In the genomic region with DNA sequence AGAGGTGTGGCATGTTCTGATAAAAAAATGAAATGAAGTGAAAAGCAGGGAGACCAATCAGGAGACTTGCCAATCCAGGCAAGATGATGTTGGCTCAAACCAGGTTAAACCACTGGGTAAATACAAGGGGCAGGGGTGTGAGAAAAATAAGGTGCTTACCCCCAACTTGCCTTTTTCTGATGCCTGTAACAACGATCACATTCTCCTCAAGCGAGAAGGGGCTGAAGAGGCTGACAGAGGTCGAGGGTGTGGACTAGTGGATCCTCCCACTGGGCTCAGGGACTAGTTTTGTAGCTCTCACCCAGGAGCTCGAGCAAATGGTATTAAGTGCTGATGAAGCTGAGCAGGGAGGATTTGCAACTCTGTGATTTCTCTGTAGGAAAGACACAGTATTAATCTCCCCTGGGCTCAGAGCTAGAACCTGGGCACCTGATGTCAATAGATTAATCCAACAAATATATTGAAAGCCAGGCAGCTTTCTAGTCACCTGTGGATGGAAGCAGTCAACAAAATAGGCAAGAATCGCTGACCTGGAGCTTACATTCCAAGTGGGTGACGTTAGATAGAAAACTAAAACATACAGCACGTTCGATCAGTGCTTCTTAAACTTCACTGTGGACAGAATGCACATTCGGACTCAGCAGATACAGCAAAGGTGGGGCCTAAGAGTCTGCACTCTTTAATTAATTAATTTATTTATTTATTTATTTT, we compare ENCODE assay signal across 8 cellular contexts. TPM values are rescaled to one million over a fixed set of nuclear protein-coding genes. Genes with fewer than 3 reads are reported as not detected.
DNase-seq lines count a peak whose midpoint lies in the region; ATAC-seq and TF ChIP-seq lines count a peak whose summit lies in the region.

No MANE protein-coding gene starts in this region.

- no peaks in the 10 kb centered on the region for H3K27me3 Mint-ChIP-seq in activated naive CD4-positive, alpha-beta T cell treated with anti-CD3 and anti-CD28 coated beads for 36 hours (ENCODE audit: low read depth)
- H3K27me3 Mint-ChIP-seq in activated naive CD4-positive, alpha-beta T cell treated with anti-CD3 and anti-CD28 coated beads, Interleukin-2, amount 50 U/mL, for 24 hours = no peaks in the 10 kb centered on the region
- no peaks in the 10 kb centered on the region for H3K27me3 Mint-ChIP-seq in memory B cell

- H3K27me3 ChIP-seq in transverse colon = no peaks in the 10 kb centered on the region

- H3K36me3 Mint-ChIP-seq in activated naive CD4-positive, alpha-beta T cell treated with anti-CD3 and anti-CD28 coated beads for 36 hours (ENCODE audit: low read depth) = no peaks in the 10 kb centered on the region
- no peaks in the 10 kb centered on the region for H3K36me3 Mint-ChIP-seq in activated naive CD4-positive, alpha-beta T cell treated with anti-CD3 and anti-CD28 coated beads, Interleukin-2, amount 50 U/mL, for 24 hours
- no peaks in the 10 kb centered on the region for H3K36me3 Mint-ChIP-seq in memory B cell

- no peak for TF ChIP-seq EP300 in transverse colon (IDR thresholded peaks at IDR 0.05; ENCODE audit: low read depth)

- H3K4me1 Mint-ChIP-seq in activated naive CD4-positive, alpha-beta T cell treated with anti-CD3 and anti-CD28 coated beads for 36 hours (ENCODE audit: low read depth) = peaks cover 15% of the 10 kb centered on the region
- peaks cover 18% of the 10 kb centered on the region for H3K4me1 Mint-ChIP-seq in activated naive CD4-positive, alpha-beta T cell treated with anti-CD3 and anti-CD28 coated beads, Interleukin-2, amount 50 U/mL, for 24 hours
- H3K4me1 Mint-ChIP-seq in memory B cell = peaks cover 5% of the 10 kb centered on the region

- TF ChIP-seq POLR2A in transverse colon (IDR thresholded peaks at IDR 0.05) = no peak
- no peak for TF ChIP-seq POLR2A in GM18505 (IDR thresholded peaks at IDR 0.05; ENCODE audit: borderline replicate concordance, extremely low read depth, insufficient read depth, insufficient read length)

- H3K4me3 Mint-ChIP-seq in activated naive CD4-positive, alpha-beta T cell treated with anti-CD3 and anti-CD28 coated beads for 36 hours = peak overlapping the region; percentile 42
- peak overlapping the region; percentile 68 for H3K4me3 Mint-ChIP-seq in activated naive CD4-positive, alpha-beta T cell treated with anti-CD3 and anti-CD28 coated beads, Interleukin-2, amount 50 U/mL, for 24 hours
- peak overlapping the region; percentile 56 for H3K4me3 Mint-ChIP-seq in memory B cell

- H3K4me1 ChIP-seq in transverse colon = peaks cover 0 to 12% (median 8%) of the 10 kb centered on the region in 4 donors

- in situ Hi-C loops in transverse colon (cut with MboI; ENCODE audit: low pct_ligation_motif_present in 1 of 4, low pct_unique_long_range_greater_than_20kb in 1 of 4, low sequenced_read_pairs in 3 of 4) = no loop called here

- H3K9me3 Mint-ChIP-seq in activated naive CD4-positive, alpha-beta T cell treated with anti-CD3 and anti-CD28 coated beads for 36 hours = peaks cover 14% of the 10 kb centered on the region
- no peaks in the 10 kb centered on the region for H3K9me3 Mint-ChIP-seq in activated naive CD4-positive, alpha-beta T cell treated with anti-CD3 and anti-CD28 coated beads, Interleukin-2, amount 50 U/mL, for 24 hours
- no peaks in the 10 kb centered on the region for H3K9me3 Mint-ChIP-seq in memory B cell

- ATAC-seq in memory B cell (ENCODE audit: low read depth) = no peak
- no peak for ATAC-seq in GM18505 (IDR thresholded peaks at IDR 0.05; ENCODE audit: unreplicated experiment)

- TF ChIP-seq CTCF in transverse colon (IDR thresholded peaks at IDR 0.05) = no peak

- H3K27ac ChIP-seq in transverse colon = peak overlapping the region; percentile 69 to 78 (median 73)

- H3K9me3 ChIP-seq in transverse colon = no peaks in the 10 kb centered on the region

- peak overlapping the region; percentile 35 for H3K27ac Mint-ChIP-seq in activated naive CD4-positive, alpha-beta T cell treated with anti-CD3 and anti-CD28 coated beads for 36 hours
- H3K27ac Mint-ChIP-seq in activated naive CD4-positive, alpha-beta T cell treated with anti-CD3 and anti-CD28 coated beads, Interleukin-2, amount 50 U/mL, for 24 hours = peak overlapping the region; percentile 55
- peak overlapping the region; percentile 84 for H3K27ac Mint-ChIP-seq in memory B cell

- H3K4me3 ChIP-seq in transverse colon = peak overlapping the region in 1 of 4 donors; percentile 23

- no peaks in the 10 kb centered on the region for H3K36me3 ChIP-seq in transverse colon

- WGBS in transverse colon (ENCODE audit: low coverage in 1 of 2), 2 donors = 44 to 50% methylated on average over 8 to 9 of the region's 9 CpGs

- intact Hi-C loops in activated naive CD4-positive, alpha-beta T cell treated with anti-CD3 and anti-CD28 coated beads for 36 hours (cut with micrococcal nuclease) = no loop called here
- intact Hi-C loops in transverse colon (cut with DNase I; ENCODE audit: low total_unique reads) = no loop called here

- CTCF ChIA-PET in activated naive CD4-positive, alpha-beta T cell treated with anti-CD3 and anti-CD28 coated beads for 36 hours (lab: Charles Lee) = interaction anchor here (0.5 to 0.9 kb wide), 3 partner anchors 162 to 413 kb away, joined by 3 to 4 read pairs (median 3); no protein-coding TSS in a partner anchor

- DNase-seq in activated naive CD4-positive, alpha-beta T cell treated with anti-CD3 and anti-CD28 coated beads for 36 hours = no peak
- DNase-seq in activated naive CD4-positive, alpha-beta T cell (lab: John Stamatoyannopoulos, UW) = no peak
- DNase-seq in memory B cell (ENCODE audit: low spot score in 2 of 2) = peak in 1 of 2 donors; percentile 7
- no peak for DNase-seq in transverse colon
- DNase-seq in DMS 273 (lab: John Stamatoyannopoulos, UW; ENCODE audit: unreplicated experiment) = no peak
- DNase-seq in NCI-H2029 (lab: John Stamatoyannopoulos, UW) = no peak

RNA-seq across cellular contexts. Expression of gene EAPP, which starts 15.2 kb away (rescaled TPM):
- 10 to 100 TPM; 34.0 to 35.4 TPM for total RNA-seq in activated naive CD4-positive, alpha-beta T cell treated with anti-CD3 and anti-CD28 coated beads for 36 hours
- 10 to 100 TPM; 16.1 to 83.6 (median 38.8) TPM for total RNA-seq in transverse colon
